ENCODE assay signal across 4 cellular contexts in the genomic region with DNA sequence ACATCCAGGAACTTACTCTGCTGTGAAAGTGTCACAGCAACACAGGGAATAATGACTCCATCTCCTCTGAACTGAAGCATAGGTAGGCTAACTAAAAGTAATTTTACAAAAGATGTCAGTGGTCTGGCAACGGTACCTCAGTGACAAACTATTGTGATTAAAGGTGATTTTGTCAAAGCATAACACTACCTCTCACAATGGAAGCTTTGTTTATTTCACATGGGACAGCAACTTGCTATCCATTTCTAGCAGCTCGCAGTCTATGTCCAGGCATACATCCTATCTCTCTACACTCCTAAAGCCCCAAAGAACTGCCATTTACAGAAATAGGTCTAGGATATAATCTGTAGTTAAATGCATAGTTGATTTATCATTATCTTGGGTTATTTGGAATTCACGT.
"Had no signal": no experiment of that assay in that cellular context is flagged by ENCODE, and none has a peak within 500 bp of the region (broad histone marks: within the 10 kb centered on the region; RNA-seq: fewer than 3 reads in every experiment).

No MANE protein-coding gene starts in this region.

- H3K4me1 Mint-ChIP-seq: GM23338, H9 had no signal

- H3K27ac Mint-ChIP-seq: GM23338, H9 had no signal

- DNase-seq: H9, HCEC 1CT, IMR-90 had no signal

- H3K4me3 Mint-ChIP-seq: GM23338, H9 had no signal

- ATAC-seq: GM23338 had no signal

- H3K4me3 ChIP-seq: GM23338 had no signal
